ENCODE assay signal across 34 cellular contexts in genomic region chr3:25090869-25091453, GRCh38.
"Had no signal": no experiment of that assay in that cellular context is flagged by ENCODE, and none has a peak within 500 bp of the region (broad histone marks: within the 10 kb centered on the region; RNA-seq: fewer than 3 reads in every experiment).

No MANE protein-coding gene starts in this region.

- H3K27ac ChIP-seq: brain microvascular endothelial cell, heart right ventricle, left lung, lower lobe of right lung, pancreas, prostate gland, skin epidermis, thyroid gland, upper lobe of left lung, vagina, WERI-Rb-1 had no signal

- H3K27me3 ChIP-seq: brain microvascular endothelial cell, heart right ventricle, left lung, thyroid gland, upper lobe of left lung, vagina had no signal

- H3K4me3 ChIP-seq: heart right ventricle, left lung, lower lobe of right lung, mucosa of descending colon, pancreas, prostate gland, skin epidermis, thyroid gland, upper lobe of left lung, vagina had no signal

- H3K4me1 Mint-ChIP-seq: activated CD4-positive, alpha-beta T cell treated with anti-CD3 and anti-CD28 coated beads, Interleukin-2, amount 10 ng/mL, durations not matched to agents 24 days and 14 days; activated naive CD4-positive, alpha-beta T cell treated with anti-CD3 and anti-CD28 coated beads, Interleukin-2, amount 10 ng/mL, durations not matched to agents 7 days and 5 days; activated naive CD8-positive, alpha-beta T cell treated with anti-CD3 and anti-CD28 coated beads, Interleukin-2, amount 10 ng/mL, durations not matched to agents 7 days and 5 days had no signal

- H3K36me3 ChIP-seq: brain microvascular endothelial cell, heart right ventricle, left lung, lower lobe of right lung, pancreas, prostate gland, thyroid gland, upper lobe of left lung, vagina, WERI-Rb-1 had no signal

- H3K27ac Mint-ChIP-seq: activated CD4-positive, alpha-beta memory T cell treated with anti-CD3 and anti-CD28 coated beads for 36 hours; activated CD4-positive, alpha-beta T cell treated with anti-CD3 and anti-CD28 coated beads, Interleukin-2, amount 10 ng/mL, durations not matched to agents 24 days and 14 days; activated naive CD4-positive, alpha-beta T cell treated with anti-CD3 and anti-CD28 coated beads, Interleukin-2, amount 10 ng/mL, durations not matched to agents 7 days and 5 days; activated naive CD8-positive, alpha-beta T cell treated with anti-CD3 and anti-CD28 coated beads, Interleukin-2, amount 10 ng/mL, durations not matched to agents 7 days and 5 days; activated T-helper 1 cell treated with anti-CD3 and anti-CD28 coated beads, Interleukin-12 subunit alpha, Interleukin-12 subunit beta, Interleukin-2, Interleukin-4 antibody, amounts not matched to agents 30 ng/mL and 10 ng/mL and 1 ng/mL, durations not matched to agents 14 hours and 24 hours and 36 hours; natural killer cell treated with Interleukin-12 subunit alpha and Interleukin-12 subunit beta and Interleukin-15 and Interleukin-18, amount 100 ng/mL, for 72 hours; stimulated activated naive CD8-positive, alpha-beta T cell treated with anti-CD3 and anti-CD28 coated beads, Interleukin-15, Interleukin-2, amounts not matched to agents 100 ng/mL and 50 ng/mL, for 24 hours; T-helper 1 cell treated with Interleukin-12 subunit alpha and Interleukin-12 subunit beta and Interleukin-4 antibody, amounts not matched to agents 30 μg/mL and 1 μg/mL, for 36 hours had no signal

- ATAC-seq: heart right ventricle; left lung; lower lobe of right lung; mucosa of descending colon; natural killer cell treated with Interleukin-12 subunit alpha and Interleukin-12 subunit beta and Interleukin-15 and Interleukin-18, amount 100 ng/mL, for 72 hours; pancreas; sciatic nerve had no signal

- H3K4me1 ChIP-seq: heart right ventricle, left lung, lower lobe of right lung, pancreas, prostate gland, thyroid gland, upper lobe of left lung, vagina had no signal

- DNase-seq: activated CD4-positive, alpha-beta memory T cell treated with anti-CD3 and anti-CD28 coated beads for 36 hours; activated CD4-positive, alpha-beta T cell treated with anti-CD3 and anti-CD28 coated beads, Interleukin-2, amount 10 ng/mL, durations not matched to agents 24 days and 14 days; activated CD4-positive, CD25-positive, alpha-beta regulatory T cell treated with anti-CD3 and anti-CD28 coated beads, Interleukin-2, amount 50 U/mL, for 72 hours; activated CD8-positive, alpha-beta memory T cell treated with anti-CD3 and anti-CD28 coated beads, Interleukin-2, amount 50 U/mL, for 4 hours; activated gamma-delta T cell; activated naive CD4-positive, alpha-beta T cell treated with anti-CD3 and anti-CD28 coated beads, Interleukin-2, amount 10 ng/mL, durations not matched to agents 7 days and 5 days; activated naive CD8-positive, alpha-beta T cell treated with anti-CD3 and anti-CD28 coated beads, Interleukin-2, amount 10 ng/mL, durations not matched to agents 7 days and 5 days; activated T-cell treated with anti-CD3 and anti-CD28 coated beads, Interleukin-2, amount 50 U/mL, for 1 hour; amniotic stem cell; brain microvascular endothelial cell; central memory CD4-positive, alpha-beta T cell; foreskin fibroblast; heart right ventricle; kidney glomerular epithelial cell; left lung; lower lobe of right lung; mesenchymal stem cell; mucosa of descending colon; pancreas; retina; stimulated activated CD4-positive, alpha-beta T cell treated with anti-CD3 and anti-CD28 coated beads, Interleukin-12 subunit alpha, Interleukin-12 subunit beta, amount 100 ng/mL, for 4 hours; stimulated activated CD4-positive, alpha-beta T cell treated with anti-CD3 and anti-CD28 coated beads, Interleukin-4, amount 100 ng/mL, for 1 hour; T-helper 9 cell; thyroid gland; upper lobe of left lung; WERI-Rb-1 had no signal

- H3K9me3 Mint-ChIP-seq: activated CD4-positive, alpha-beta T cell treated with anti-CD3 and anti-CD28 coated beads, Interleukin-2, amount 10 ng/mL, durations not matched to agents 24 days and 14 days; activated T-helper 1 cell treated with anti-CD3 and anti-CD28 coated beads, Interleukin-12 subunit alpha, Interleukin-12 subunit beta, Interleukin-2, Interleukin-4 antibody, amounts not matched to agents 30 ng/mL and 10 ng/mL and 1 ng/mL, durations not matched to agents 14 hours and 24 hours and 36 hours; natural killer cell treated with Interleukin-12 subunit alpha and Interleukin-12 subunit beta and Interleukin-15 and Interleukin-18, amount 100 ng/mL, for 72 hours; T-helper 1 cell treated with Interleukin-12 subunit alpha and Interleukin-12 subunit beta and Interleukin-4 antibody, amounts not matched to agents 30 μg/mL and 1 μg/mL, for 36 hours had no signal

- H3K36me3 Mint-ChIP-seq: activated CD4-positive, alpha-beta memory T cell treated with anti-CD3 and anti-CD28 coated beads for 36 hours; activated naive CD4-positive, alpha-beta T cell treated with anti-CD3 and anti-CD28 coated beads, Interleukin-2, amount 10 ng/mL, durations not matched to agents 7 days and 5 days; activated naive CD8-positive, alpha-beta T cell treated with anti-CD3 and anti-CD28 coated beads, Interleukin-2, amount 10 ng/mL, durations not matched to agents 7 days and 5 days; natural killer cell treated with Interleukin-12 subunit alpha and Interleukin-12 subunit beta and Interleukin-15 and Interleukin-18, amount 100 ng/mL, for 72 hours had no signal

- H3K9me3 ChIP-seq: heart right ventricle, left lung, lower lobe of right lung, mucosa of descending colon, pancreas, prostate gland, thyroid gland, upper lobe of left lung, vagina had no signal

- H3K4me3 Mint-ChIP-seq: activated CD4-positive, alpha-beta memory T cell treated with anti-CD3 and anti-CD28 coated beads for 36 hours; activated CD4-positive, alpha-beta T cell treated with anti-CD3 and anti-CD28 coated beads, Interleukin-2, amount 10 ng/mL, durations not matched to agents 24 days and 14 days; activated naive CD4-positive, alpha-beta T cell treated with anti-CD3 and anti-CD28 coated beads, Interleukin-2, amount 10 ng/mL, durations not matched to agents 7 days and 5 days; activated naive CD8-positive, alpha-beta T cell treated with anti-CD3 and anti-CD28 coated beads, Interleukin-2, amount 10 ng/mL, durations not matched to agents 7 days and 5 days; activated T-helper 1 cell treated with anti-CD3 and anti-CD28 coated beads, Interleukin-12 subunit alpha, Interleukin-12 subunit beta, Interleukin-2, Interleukin-4 antibody, amounts not matched to agents 30 ng/mL and 10 ng/mL and 1 ng/mL, durations not matched to agents 14 hours and 24 hours and 36 hours; natural killer cell treated with Interleukin-12 subunit alpha and Interleukin-12 subunit beta and Interleukin-15 and Interleukin-18, amount 100 ng/mL, for 72 hours; stimulated activated naive CD8-positive, alpha-beta T cell treated with anti-CD3 and anti-CD28 coated beads, Interleukin-15, Interleukin-2, amounts not matched to agents 100 ng/mL and 50 ng/mL, for 24 hours; T-helper 1 cell treated with Interleukin-12 subunit alpha and Interleukin-12 subunit beta and Interleukin-4 antibody, amounts not matched to agents 30 μg/mL and 1 μg/mL, for 36 hours had no signal

- H3K27me3 Mint-ChIP-seq: activated CD4-positive, alpha-beta memory T cell treated with anti-CD3 and anti-CD28 coated beads for 36 hours; activated CD4-positive, alpha-beta T cell treated with anti-CD3 and anti-CD28 coated beads, Interleukin-2, amount 10 ng/mL, durations not matched to agents 24 days and 14 days; activated naive CD4-positive, alpha-beta T cell treated with anti-CD3 and anti-CD28 coated beads, Interleukin-2, amount 10 ng/mL, durations not matched to agents 7 days and 5 days; activated naive CD8-positive, alpha-beta T cell treated with anti-CD3 and anti-CD28 coated beads, Interleukin-2, amount 10 ng/mL, durations not matched to agents 7 days and 5 days; stimulated activated naive CD8-positive, alpha-beta T cell treated with anti-CD3 and anti-CD28 coated beads, Interleukin-15, Interleukin-2, amounts not matched to agents 100 ng/mL and 50 ng/mL, for 24 hours had no signal
